2 cellular contexts compared by ENCODE assay signal in genomic region chr6:105494688-105495087, GRCh38.
TF ChIP-seq lines count a peak whose summit lies in the region.

No MANE protein-coding gene starts in this region.

TF ChIP-seq in GM23338, 12 proteins besides CTCF, POLR2A, EP300 and RAD21 (continued from another document):
- TF ChIP-seq, protein P1, sequence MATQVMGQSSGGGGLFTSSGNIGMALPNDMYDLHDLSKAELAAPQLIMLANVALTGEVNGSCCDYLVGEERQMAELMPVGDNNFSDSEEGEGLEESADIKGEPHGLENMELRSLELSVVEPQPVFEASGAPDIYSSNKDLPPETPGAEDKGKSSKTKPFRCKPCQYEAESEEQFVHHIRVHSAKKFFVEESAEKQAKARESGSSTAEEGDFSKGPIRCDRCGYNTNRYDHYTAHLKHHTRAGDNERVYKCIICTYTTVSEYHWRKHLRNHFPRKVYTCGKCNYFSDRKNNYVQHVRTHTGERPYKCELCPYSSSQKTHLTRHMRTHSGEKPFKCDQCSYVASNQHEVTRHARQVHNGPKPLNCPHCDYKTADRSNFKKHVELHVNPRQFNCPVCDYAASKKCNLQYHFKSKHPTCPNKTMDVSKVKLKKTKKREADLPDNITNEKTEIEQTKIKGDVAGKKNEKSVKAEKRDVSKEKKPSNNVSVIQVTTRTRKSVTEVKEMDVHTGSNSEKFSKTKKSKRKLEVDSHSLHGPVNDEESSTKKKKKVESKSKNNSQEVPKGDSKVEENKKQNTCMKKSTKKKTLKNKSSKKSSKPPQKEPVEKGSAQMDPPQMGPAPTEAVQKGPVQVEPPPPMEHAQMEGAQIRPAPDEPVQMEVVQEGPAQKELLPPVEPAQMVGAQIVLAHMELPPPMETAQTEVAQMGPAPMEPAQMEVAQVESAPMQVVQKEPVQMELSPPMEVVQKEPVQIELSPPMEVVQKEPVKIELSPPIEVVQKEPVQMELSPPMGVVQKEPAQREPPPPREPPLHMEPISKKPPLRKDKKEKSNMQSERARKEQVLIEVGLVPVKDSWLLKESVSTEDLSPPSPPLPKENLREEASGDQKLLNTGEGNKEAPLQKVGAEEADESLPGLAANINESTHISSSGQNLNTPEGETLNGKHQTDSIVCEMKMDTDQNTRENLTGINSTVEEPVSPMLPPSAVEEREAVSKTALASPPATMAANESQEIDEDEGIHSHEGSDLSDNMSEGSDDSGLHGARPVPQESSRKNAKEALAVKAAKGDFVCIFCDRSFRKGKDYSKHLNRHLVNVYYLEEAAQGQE (IDR thresholded peaks at IDR 0.05; ENCODE audit: unreplicated experiment) = no peak
- no peak for TF ChIP-seq ZNF331 (CRISPR knock-in tag; IDR thresholded peaks at IDR 0.05; ENCODE audit: low read depth)
- TF ChIP-seq, protein P2, sequence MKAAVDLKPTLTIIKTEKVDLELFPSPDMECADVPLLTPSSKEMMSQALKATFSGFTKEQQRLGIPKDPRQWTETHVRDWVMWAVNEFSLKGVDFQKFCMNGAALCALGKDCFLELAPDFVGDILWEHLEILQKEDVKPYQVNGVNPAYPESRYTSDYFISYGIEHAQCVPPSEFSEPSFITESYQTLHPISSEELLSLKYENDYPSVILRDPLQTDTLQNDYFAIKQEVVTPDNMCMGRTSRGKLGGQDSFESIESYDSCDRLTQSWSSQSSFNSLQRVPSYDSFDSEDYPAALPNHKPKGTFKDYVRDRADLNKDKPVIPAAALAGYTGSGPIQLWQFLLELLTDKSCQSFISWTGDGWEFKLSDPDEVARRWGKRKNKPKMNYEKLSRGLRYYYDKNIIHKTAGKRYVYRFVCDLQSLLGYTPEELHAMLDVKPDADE (IDR thresholded peaks at IDR 0.05) = no peak
- TF ChIP-seq, protein P3, sequence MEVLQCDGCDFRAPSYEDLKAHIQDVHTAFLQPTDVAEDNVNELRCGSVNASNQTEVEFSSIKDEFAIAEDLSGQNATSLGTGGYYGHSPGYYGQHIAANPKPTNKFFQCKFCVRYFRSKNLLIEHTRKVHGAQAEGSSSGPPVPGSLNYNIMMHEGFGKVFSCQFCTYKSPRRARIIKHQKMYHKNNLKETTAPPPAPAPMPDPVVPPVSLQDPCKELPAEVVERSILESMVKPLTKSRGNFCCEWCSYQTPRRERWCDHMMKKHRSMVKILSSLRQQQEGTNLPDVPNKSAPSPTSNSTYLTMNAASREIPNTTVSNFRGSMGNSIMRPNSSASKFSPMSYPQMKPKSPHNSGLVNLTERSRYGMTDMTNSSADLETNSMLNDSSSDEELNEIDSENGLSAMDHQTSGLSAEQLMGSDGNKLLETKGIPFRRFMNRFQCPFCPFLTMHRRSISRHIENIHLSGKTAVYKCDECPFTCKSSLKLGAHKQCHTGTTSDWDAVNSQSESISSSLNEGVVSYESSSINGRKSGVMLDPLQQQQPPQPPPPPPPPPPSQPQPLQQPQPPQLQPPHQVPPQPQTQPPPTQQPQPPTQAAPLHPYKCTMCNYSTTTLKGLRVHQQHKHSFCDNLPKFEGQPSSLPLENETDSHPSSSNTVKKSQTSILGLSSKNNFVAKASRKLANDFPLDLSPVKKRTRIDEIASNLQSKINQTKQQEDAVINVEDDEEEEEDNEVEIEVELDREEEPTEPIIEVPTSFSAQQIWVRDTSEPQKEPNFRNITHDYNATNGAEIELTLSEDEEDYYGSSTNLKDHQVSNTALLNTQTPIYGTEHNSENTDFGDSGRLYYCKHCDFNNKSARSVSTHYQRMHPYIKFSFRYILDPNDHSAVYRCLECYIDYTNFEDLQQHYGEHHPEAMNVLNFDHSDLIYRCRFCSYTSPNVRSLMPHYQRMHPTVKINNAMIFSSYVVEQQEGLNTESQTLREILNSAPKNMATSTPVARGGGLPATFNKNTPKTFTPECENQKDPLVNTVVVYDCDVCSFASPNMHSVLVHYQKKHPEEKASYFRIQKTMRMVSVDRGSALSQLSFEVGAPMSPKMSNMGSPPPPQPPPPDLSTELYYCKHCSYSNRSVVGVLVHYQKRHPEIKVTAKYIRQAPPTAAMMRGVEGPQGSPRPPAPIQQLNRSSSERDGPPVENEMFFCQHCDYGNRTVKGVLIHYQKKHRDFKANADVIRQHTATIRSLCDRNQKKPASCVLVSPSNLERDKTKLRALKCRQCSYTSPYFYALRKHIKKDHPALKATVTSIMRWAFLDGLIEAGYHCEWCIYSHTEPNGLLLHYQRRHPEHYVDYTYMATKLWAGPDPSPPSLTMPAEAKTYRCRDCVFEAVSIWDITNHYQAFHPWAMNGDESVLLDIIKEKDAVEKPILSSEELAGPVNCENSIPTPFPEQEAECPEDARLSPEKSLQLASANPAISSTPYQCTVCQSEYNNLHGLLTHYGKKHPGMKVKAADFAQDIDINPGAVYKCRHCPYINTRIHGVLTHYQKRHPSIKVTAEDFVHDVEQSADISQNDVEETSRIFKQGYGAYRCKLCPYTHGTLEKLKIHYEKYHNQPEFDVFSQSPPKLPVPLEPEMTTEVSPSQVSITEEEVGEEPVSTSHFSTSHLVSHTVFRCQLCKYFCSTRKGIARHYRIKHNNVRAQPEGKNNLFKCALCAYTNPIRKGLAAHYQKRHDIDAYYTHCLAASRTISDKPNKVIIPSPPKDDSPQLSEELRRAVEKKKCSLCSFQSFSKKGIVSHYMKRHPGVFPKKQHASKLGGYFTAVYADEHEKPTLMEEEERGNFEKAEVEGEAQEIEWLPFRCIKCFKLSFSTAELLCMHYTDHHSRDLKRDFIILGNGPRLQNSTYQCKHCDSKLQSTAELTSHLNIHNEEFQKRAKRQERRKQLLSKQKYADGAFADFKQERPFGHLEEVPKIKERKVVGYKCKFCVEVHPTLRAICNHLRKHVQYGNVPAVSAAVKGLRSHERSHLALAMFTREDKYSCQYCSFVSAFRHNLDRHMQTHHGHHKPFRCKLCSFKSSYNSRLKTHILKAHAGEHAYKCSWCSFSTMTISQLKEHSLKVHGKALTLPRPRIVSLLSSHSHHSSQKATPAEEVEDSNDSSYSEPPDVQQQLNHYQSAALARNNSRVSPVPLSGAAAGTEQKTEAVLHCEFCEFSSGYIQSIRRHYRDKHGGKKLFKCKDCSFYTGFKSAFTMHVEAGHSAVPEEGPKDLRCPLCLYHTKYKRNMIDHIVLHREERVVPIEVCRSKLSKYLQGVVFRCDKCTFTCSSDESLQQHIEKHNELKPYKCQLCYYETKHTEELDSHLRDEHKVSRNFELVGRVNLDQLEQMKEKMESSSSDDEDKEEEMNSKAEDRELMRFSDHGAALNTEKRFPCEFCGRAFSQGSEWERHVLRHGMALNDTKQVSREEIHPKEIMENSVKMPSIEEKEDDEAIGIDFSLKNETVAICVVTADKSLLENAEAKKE (CRISPR knock-in tag; IDR thresholded peaks at IDR 0.05) = no peak
TF ChIP-seq in GM23338: peak in this region for 0.

TF ChIP-seq in WTC11, 78 proteins besides CTCF, POLR2A, EP300 and RAD21 (continued from another document and continues in another):
- no peak for TF ChIP-seq CDX4 (CRISPR knock-in tag; IDR thresholded peaks at IDR 0.05; ENCODE audit: borderline replicate concordance)
- TF ChIP-seq, protein P4, sequence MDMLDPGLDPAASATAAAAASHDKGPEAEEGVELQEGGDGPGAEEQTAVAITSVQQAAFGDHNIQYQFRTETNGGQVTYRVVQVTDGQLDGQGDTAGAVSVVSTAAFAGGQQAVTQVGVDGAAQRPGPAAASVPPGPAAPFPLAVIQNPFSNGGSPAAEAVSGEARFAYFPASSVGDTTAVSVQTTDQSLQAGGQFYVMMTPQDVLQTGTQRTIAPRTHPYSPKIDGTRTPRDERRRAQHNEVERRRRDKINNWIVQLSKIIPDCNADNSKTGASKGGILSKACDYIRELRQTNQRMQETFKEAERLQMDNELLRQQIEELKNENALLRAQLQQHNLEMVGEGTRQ (CRISPR knock-in tag; IDR thresholded peaks at IDR 0.05) = no peak
- no peak for TF ChIP-seq ZNF423 (CRISPR knock-in tag; IDR thresholded peaks at IDR 0.05)
- TF ChIP-seq ELF4 (CRISPR knock-in tag; IDR thresholded peaks at IDR 0.05; ENCODE audit: low read depth) = no peak
- TF ChIP-seq HMGXB4 (CRISPR knock-in tag; IDR thresholded peaks at IDR 0.05) = no peak
- TF ChIP-seq, protein P5, sequence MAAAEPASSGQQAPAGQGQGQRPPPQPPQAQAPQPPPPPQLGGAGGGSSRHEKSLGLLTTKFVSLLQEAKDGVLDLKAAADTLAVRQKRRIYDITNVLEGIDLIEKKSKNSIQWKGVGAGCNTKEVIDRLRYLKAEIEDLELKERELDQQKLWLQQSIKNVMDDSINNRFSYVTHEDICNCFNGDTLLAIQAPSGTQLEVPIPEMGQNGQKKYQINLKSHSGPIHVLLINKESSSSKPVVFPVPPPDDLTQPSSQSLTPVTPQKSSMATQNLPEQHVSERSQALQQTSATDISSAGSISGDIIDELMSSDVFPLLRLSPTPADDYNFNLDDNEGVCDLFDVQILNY (CRISPR knock-in tag; IDR thresholded peaks at IDR 0.05) = no peak
- TF ChIP-seq, protein P6, sequence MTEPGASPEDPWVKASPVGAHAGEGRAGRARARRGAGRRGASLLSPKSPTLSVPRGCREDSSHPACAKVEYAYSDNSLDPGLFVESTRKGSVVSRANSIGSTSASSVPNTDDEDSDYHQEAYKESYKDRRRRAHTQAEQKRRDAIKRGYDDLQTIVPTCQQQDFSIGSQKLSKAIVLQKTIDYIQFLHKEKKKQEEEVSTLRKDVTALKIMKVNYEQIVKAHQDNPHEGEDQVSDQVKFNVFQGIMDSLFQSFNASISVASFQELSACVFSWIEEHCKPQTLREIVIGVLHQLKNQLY (CRISPR knock-in tag; IDR thresholded peaks at IDR 0.05) = no peak
- TF ChIP-seq, protein P7, sequence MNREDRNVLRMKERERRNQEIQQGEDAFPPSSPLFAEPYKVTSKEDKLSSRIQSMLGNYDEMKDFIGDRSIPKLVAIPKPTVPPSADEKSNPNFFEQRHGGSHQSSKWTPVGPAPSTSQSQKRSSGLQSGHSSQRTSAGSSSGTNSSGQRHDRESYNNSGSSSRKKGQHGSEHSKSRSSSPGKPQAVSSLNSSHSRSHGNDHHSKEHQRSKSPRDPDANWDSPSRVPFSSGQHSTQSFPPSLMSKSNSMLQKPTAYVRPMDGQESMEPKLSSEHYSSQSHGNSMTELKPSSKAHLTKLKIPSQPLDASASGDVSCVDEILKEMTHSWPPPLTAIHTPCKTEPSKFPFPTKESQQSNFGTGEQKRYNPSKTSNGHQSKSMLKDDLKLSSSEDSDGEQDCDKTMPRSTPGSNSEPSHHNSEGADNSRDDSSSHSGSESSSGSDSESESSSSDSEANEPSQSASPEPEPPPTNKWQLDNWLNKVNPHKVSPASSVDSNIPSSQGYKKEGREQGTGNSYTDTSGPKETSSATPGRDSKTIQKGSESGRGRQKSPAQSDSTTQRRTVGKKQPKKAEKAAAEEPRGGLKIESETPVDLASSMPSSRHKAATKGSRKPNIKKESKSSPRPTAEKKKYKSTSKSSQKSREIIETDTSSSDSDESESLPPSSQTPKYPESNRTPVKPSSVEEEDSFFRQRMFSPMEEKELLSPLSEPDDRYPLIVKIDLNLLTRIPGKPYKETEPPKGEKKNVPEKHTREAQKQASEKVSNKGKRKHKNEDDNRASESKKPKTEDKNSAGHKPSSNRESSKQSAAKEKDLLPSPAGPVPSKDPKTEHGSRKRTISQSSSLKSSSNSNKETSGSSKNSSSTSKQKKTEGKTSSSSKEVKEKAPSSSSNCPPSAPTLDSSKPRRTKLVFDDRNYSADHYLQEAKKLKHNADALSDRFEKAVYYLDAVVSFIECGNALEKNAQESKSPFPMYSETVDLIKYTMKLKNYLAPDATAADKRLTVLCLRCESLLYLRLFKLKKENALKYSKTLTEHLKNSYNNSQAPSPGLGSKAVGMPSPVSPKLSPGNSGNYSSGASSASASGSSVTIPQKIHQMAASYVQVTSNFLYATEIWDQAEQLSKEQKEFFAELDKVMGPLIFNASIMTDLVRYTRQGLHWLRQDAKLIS (CRISPR knock-in tag; IDR thresholded peaks at IDR 0.05; ENCODE audit: borderline replicate concordance) = no peak
- no peak for TF ChIP-seq ETV6 (CRISPR knock-in tag; IDR thresholded peaks at IDR 0.05)
- TF ChIP-seq NR2C2 (CRISPR knock-in tag; IDR thresholded peaks at IDR 0.05) = no peak
- no peak for TF ChIP-seq ZNF138 (CRISPR knock-in tag; conservative IDR thresholded peaks at IDR 0.05)
- TF ChIP-seq, protein P8, sequence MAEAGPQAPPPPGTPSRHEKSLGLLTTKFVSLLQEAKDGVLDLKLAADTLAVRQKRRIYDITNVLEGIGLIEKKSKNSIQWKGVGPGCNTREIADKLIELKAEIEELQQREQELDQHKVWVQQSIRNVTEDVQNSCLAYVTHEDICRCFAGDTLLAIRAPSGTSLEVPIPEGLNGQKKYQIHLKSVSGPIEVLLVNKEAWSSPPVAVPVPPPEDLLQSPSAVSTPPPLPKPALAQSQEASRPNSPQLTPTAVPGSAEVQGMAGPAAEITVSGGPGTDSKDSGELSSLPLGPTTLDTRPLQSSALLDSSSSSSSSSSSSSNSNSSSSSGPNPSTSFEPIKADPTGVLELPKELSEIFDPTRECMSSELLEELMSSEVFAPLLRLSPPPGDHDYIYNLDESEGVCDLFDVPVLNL (CRISPR knock-in tag; IDR thresholded peaks at IDR 0.05; ENCODE audit: borderline replicate concordance, low read depth) = no peak
- TF ChIP-seq, protein P9, sequence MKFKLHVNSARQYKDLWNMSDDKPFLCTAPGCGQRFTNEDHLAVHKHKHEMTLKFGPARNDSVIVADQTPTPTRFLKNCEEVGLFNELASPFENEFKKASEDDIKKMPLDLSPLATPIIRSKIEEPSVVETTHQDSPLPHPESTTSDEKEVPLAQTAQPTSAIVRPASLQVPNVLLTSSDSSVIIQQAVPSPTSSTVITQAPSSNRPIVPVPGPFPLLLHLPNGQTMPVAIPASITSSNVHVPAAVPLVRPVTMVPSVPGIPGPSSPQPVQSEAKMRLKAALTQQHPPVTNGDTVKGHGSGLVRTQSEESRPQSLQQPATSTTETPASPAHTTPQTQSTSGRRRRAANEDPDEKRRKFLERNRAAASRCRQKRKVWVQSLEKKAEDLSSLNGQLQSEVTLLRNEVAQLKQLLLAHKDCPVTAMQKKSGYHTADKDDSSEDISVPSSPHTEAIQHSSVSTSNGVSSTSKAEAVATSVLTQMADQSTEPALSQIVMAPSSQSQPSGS (CRISPR knock-in tag; IDR thresholded peaks at IDR 0.05; ENCODE audit: borderline replicate concordance, low read depth) = no peak
